ENCODE assay signal across 15 cellular contexts in the genomic region with DNA sequence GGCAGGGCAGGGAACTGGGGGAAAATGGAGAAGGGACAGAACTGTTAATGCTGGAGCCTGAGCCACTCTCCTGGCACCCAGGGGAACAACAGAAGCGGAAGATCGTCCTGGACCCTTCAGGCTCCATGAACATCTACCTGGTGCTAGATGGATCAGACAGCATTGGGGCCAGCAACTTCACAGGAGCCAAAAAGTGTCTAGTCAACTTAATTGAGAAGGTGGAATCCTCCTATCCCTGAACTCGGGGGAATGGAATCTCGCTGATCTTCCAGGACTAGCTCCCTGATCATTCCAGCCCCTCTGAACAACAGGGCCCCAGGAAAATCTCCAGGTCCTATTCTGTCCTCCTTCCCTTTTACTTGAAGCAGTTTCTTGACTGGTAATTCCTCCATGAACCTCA. TPM values are rescaled to one million over a fixed set of nuclear protein-coding genes. Genes with fewer than 3 reads are reported as not detected.
DNase-seq lines count a peak whose midpoint lies in the region; ATAC-seq and TF ChIP-seq lines count a peak whose summit lies in the region.
"Had no signal": no experiment of that assay in that cellular context is flagged by ENCODE, and none has a peak within 500 bp of the region (broad histone marks: within the 10 kb centered on the region; RNA-seq: fewer than 3 reads in every experiment).

No MANE protein-coding gene starts in this region.

- no peaks in the 10 kb centered on the region for H3K27me3 ChIP-seq in CD8-positive, alpha-beta T cell (ENCODE audit: insufficient read depth, low read length)
- H3K27me3 ChIP-seq in right lobe of liver (no peaks in the 10 kb centered on the region), tibial artery (no peaks in the 10 kb centered on the region)
- H3K27me3 ChIP-seq: BLaER1 had no signal

- ATAC-seq in CD8-positive, alpha-beta T cell = no peak
- no peak for ATAC-seq in WTC11
- no peak for ATAC-seq in right lobe of liver
- ATAC-seq in stimulated activated naive B cell treated with anti-CD40 and anti-IgM and Interleukin-4, amounts not matched to agents 10 μg/mL and 1 μg/mL and 100 μg/mL, for 72 hours (replicated peaks) = no peak
- ATAC-seq: PC-3 had no signal

- no peak overlapping the region for H3K4me3 ChIP-seq in CD8-positive, alpha-beta T cell (ENCODE audit: low read depth, low read length)
- H3K4me3 ChIP-seq in right lobe of liver (peak overlapping the region; percentile 57 to 92 (median 78)), tibial artery (no peak overlapping the region)
- H3K4me3 ChIP-seq: BLaER1 had no signal

- peaks cover 14% of the 10 kb centered on the region for H3K36me3 ChIP-seq in CD8-positive, alpha-beta T cell (ENCODE audit: insufficient read depth, low read length)
- H3K36me3 ChIP-seq in right lobe of liver (peaks cover 0 to 68% (median 28%) of the 10 kb centered on the region in 4 donors), tibial artery (peaks cover 8 to 25% (median 13%) of the 10 kb centered on the region in 3 donors)

- no peak for TF ChIP-seq CTCF in CD8-positive, alpha-beta T cell (IDR thresholded peaks at IDR 0.05)
- TF ChIP-seq CTCF in WTC11 (IDR thresholded peaks at IDR 0.05) (no peak), right lobe of liver (IDR thresholded peaks at IDR 0.05) (no peak), tibial artery (IDR thresholded peaks at IDR 0.05) (no peak)

- CTCF ChIA-PET in CD8-positive, alpha-beta T cell (lab: Charles Lee) = no interaction called here
- CTCF ChIA-PET in WTC11 (lab: Charles Lee) = no interaction called here

- no peak overlapping the region for H3K4me3 Mint-ChIP-seq in CD8-positive, alpha-beta T cell
- no peak overlapping the region for H3K4me3 Mint-ChIP-seq in WTC11
- H3K4me3 Mint-ChIP-seq in stimulated activated naive B cell treated with anti-CD40 and anti-IgM and Interleukin-4, amounts not matched to agents 10 μg/mL and 1 μg/mL and 100 μg/mL, for 72 hours = no peak overlapping the region
- H3K4me3 Mint-ChIP-seq in activated T-cell treated with anti-CD3 and anti-CD28 coated beads, Interleukin-2, amount 50 U/mL, for 24 hours = no peak overlapping the region
- H3K4me3 Mint-ChIP-seq: CD8-positive, alpha-beta memory T cell had no signal

- H3K4me1 ChIP-seq in CD8-positive, alpha-beta T cell (ENCODE audit: insufficient read depth, low read length) = no peaks in the 10 kb centered on the region
- peaks cover 0 to 37% (median 14%) of the 10 kb centered on the region in 4 donors for H3K4me1 ChIP-seq in right lobe of liver
- peaks cover 0 to 27% (median 21%) of the 10 kb centered on the region in 4 donors for H3K4me1 ChIP-seq in tibial artery
- H3K4me1 ChIP-seq: BLaER1 had no signal

- no peak overlapping the region for H3K27ac ChIP-seq in CD8-positive, alpha-beta T cell (ENCODE audit: low read depth, low read length)
- H3K27ac ChIP-seq in right lobe of liver (peak overlapping the region; percentile 89 to 96 (median 91)), tibial artery (no peak overlapping the region)
- H3K27ac ChIP-seq: BLaER1 had no signal

- no peak for DNase-seq in CD8-positive, alpha-beta T cell
- DNase-seq in WTC11 (ENCODE audit: low spot score) (no peak), right lobe of liver (no peak), tibial artery (no peak), NCI-H2107 (lab: John Stamatoyannopoulos, UW) (no peak)
- no peak for DNase-seq in stimulated activated naive B cell treated with anti-CD40 and anti-IgM and Interleukin-4, amounts not matched to agents 10 μg/mL and 1 μg/mL and 100 μg/mL, for 72 hours
- DNase-seq in activated T-cell treated with anti-CD3 and anti-CD28 coated beads, Interleukin-2, amount 50 U/mL, for 24 hours = no peak
- DNase-seq: CD8-positive, alpha-beta memory T cell; DMS79; GOT3; NCI-H1694 treated with DMSO at 0.1 percent for 48 hours; NCI-H2227 treated with DMSO at 0.1 percent for 48 hours; NCI-H524; PC-3 had no signal

- peak overlapping the region; percentile 52 for H3K27ac Mint-ChIP-seq in CD8-positive, alpha-beta T cell
- no peak overlapping the region for H3K27ac Mint-ChIP-seq in WTC11
- peak overlapping the region; percentile 3 for H3K27ac Mint-ChIP-seq in stimulated activated naive B cell treated with anti-CD40 and anti-IgM and Interleukin-4, amounts not matched to agents 10 μg/mL and 1 μg/mL and 100 μg/mL, for 72 hours
- no peak overlapping the region for H3K27ac Mint-ChIP-seq in activated T-cell treated with anti-CD3 and anti-CD28 coated beads, Interleukin-2, amount 50 U/mL, for 24 hours

- POLR2A ChIA-PET in CD8-positive, alpha-beta T cell (lab: Charles Lee) = no interaction called here
- POLR2A ChIA-PET in WTC11 (lab: Charles Lee) = interaction anchor here (1.1 kb wide), 1 partner anchor 178 kb away, joined by 4 read pairs; no protein-coding TSS in a partner anchor

- intact Hi-C loops in CD8-positive, alpha-beta T cell (cut with DNase I, micrococcal nuclease) = no loop called here
- intact Hi-C loops in right lobe of liver (cut with DNase I) (no loop called here), tibial artery (cut with DNase I; ENCODE audit: low total_unique reads) (no loop called here)

- no peaks in the 10 kb centered on the region for H3K9me3 ChIP-seq in CD8-positive, alpha-beta T cell (ENCODE audit: low read length)
- no peaks in the 10 kb centered on the region for H3K9me3 ChIP-seq in right lobe of liver
- H3K9me3 ChIP-seq in tibial artery = no peaks in the 10 kb centered on the region
- H3K9me3 ChIP-seq: BLaER1 had no signal

- TF ChIP-seq POLR2A in right lobe of liver (IDR thresholded peaks at IDR 0.05) = no peak

- H3K36me3 Mint-ChIP-seq in CD8-positive, alpha-beta T cell = peaks cover 17% of the 10 kb centered on the region
- H3K36me3 Mint-ChIP-seq in WTC11 = peaks cover 11% of the 10 kb centered on the region
- peaks cover 3 to 13% of the 10 kb centered on the region in 2 donors for H3K36me3 Mint-ChIP-seq in stimulated activated naive B cell treated with anti-CD40 and anti-IgM and Interleukin-4, amounts not matched to agents 10 μg/mL and 1 μg/mL and 100 μg/mL, for 72 hours
- peaks cover 24% of the 10 kb centered on the region for H3K36me3 Mint-ChIP-seq in activated T-cell treated with anti-CD3 and anti-CD28 coated beads, Interleukin-2, amount 50 U/mL, for 24 hours (ENCODE audit: low read depth)

- H3K9me3 Mint-ChIP-seq in CD8-positive, alpha-beta T cell = no peaks in the 10 kb centered on the region
- H3K9me3 Mint-ChIP-seq in WTC11 = no peaks in the 10 kb centered on the region
- H3K9me3 Mint-ChIP-seq in stimulated activated naive B cell treated with anti-CD40 and anti-IgM and Interleukin-4, amounts not matched to agents 10 μg/mL and 1 μg/mL and 100 μg/mL, for 72 hours = no peaks in the 10 kb centered on the region
- H3K9me3 Mint-ChIP-seq in activated T-cell treated with anti-CD3 and anti-CD28 coated beads, Interleukin-2, amount 50 U/mL, for 24 hours = no peaks in the 10 kb centered on the region
- H3K9me3 Mint-ChIP-seq: CD8-positive, alpha-beta memory T cell had no signal

- H3K4me1 Mint-ChIP-seq in CD8-positive, alpha-beta T cell (ENCODE audit: low read depth) = no peaks in the 10 kb centered on the region
- H3K4me1 Mint-ChIP-seq in WTC11 = peaks cover 4% of the 10 kb centered on the region; the same call in 1 of the 2 replicates
- H3K4me1 Mint-ChIP-seq in stimulated activated naive B cell treated with anti-CD40 and anti-IgM and Interleukin-4, amounts not matched to agents 10 μg/mL and 1 μg/mL and 100 μg/mL, for 72 hours = peaks cover 0 to 8% of the 10 kb centered on the region in 2 donors
- peaks cover 8% of the 10 kb centered on the region for H3K4me1 Mint-ChIP-seq in activated T-cell treated with anti-CD3 and anti-CD28 coated beads, Interleukin-2, amount 50 U/mL, for 24 hours (ENCODE audit: low read depth)
- H3K4me1 Mint-ChIP-seq: CD8-positive, alpha-beta memory T cell had no signal

- WGBS in right lobe of liver (ENCODE audit: insufficient coverage, low coverage, low lambda C conversion rate, missing lambda C conversion rate) = 43% methylated on average over 3 of the region's 4 CpGs

- peaks cover 9% of the 10 kb centered on the region for H3K27me3 Mint-ChIP-seq in CD8-positive, alpha-beta T cell (ENCODE audit: low read depth)
- peaks cover 50% of the 10 kb centered on the region for H3K27me3 Mint-ChIP-seq in WTC11 (ENCODE audit: low read depth)
- peaks cover 19 to 26% of the 10 kb centered on the region in 2 donors for H3K27me3 Mint-ChIP-seq in stimulated activated naive B cell treated with anti-CD40 and anti-IgM and Interleukin-4, amounts not matched to agents 10 μg/mL and 1 μg/mL and 100 μg/mL, for 72 hours
- H3K27me3 Mint-ChIP-seq in activated T-cell treated with anti-CD3 and anti-CD28 coated beads, Interleukin-2, amount 50 U/mL, for 24 hours = peaks cover 11% of the 10 kb centered on the region

TF ChIP-seq in WTC11, 78 proteins besides CTCF, POLR2A, EP300 and RAD21:
- TF ChIP-seq NFE2L1 (CRISPR knock-in tag; IDR thresholded peaks at IDR 0.05) (no peak), GABPB1 (CRISPR knock-in tag; IDR thresholded peaks at IDR 0.05) (0 out of 2 replicates have a peak, but pooled peaks have one; percentile 12)

RNA-seq across cellular contexts. Expression of a gene that starts 2.0 kb away (rescaled TPM):
- total RNA-seq in CD8-positive, alpha-beta T cell = 1 to 10 TPM; 1.3 to 2.3 TPM
- total RNA-seq in WTC11 (2021) (1.4 to 2.7 TPM (median 1.4 TPM) in 3 replicates), right lobe of liver (1,000 to 10,000 TPM; 1,939 to 4,112 (median 3,131) TPM)
- total RNA-seq: PC-3 had no signal

RNA-seq across cellular contexts. Expression of a gene that starts 10.9 kb away (rescaled TPM):
- total RNA-seq in CD8-positive, alpha-beta T cell = 10 to 100 TPM; 50.4 to 55.1 TPM
- total RNA-seq in WTC11 (2021) = 73.8 to 88.7 TPM (median 79.0 TPM) in 3 replicates
- 10 to 100 TPM in 5 of 6 experiments, 1 to 10 TPM in 1; 9.3 to 33.8 (median 18.3) TPM for total RNA-seq in right lobe of liver

RNA-seq across cellular contexts. Expression of a gene that starts 11.1 kb away (rescaled TPM):
- 100 to 1,000 TPM; 107 to 115 TPM for total RNA-seq in CD8-positive, alpha-beta T cell
- 80.0 to 84.0 TPM (median 81.8 TPM) in 3 replicates for total RNA-seq in WTC11 (2021)
- 10 to 100 TPM; 26.3 to 73.1 (median 47.1) TPM for total RNA-seq in right lobe of liver

RNA-seq across cellular contexts. Expression of a gene that starts 20.3 kb away (rescaled TPM):
- total RNA-seq in CD8-positive, alpha-beta T cell = 1 to 10 TPM; 1.1 to 1.4 TPM
- 1.3 TPM in 3 replicates for total RNA-seq in WTC11 (2021)
- total RNA-seq in right lobe of liver = 100 to 1,000 TPM; 309 to 739 (median 533) TPM
- total RNA-seq: PC-3 had no signal

RNA-seq across cellular contexts. Expression of a gene that starts 24.1 kb away (rescaled TPM):
- total RNA-seq in CD8-positive, alpha-beta T cell = 10 to 100 TPM; 20.8 to 22.2 TPM
- total RNA-seq in WTC11 (2021) = 13.8 to 16.5 TPM (median 15.7 TPM) in 3 replicates
- 10 to 100 TPM in 5 of 6 experiments, 1 to 10 TPM in 1; 9.8 to 14.6 (median 12.1) TPM for total RNA-seq in right lobe of liver

Comparison
In these comparisons a context has a peak if more than half of its experiments do, and no peak if none do; other contexts are left out.
1. H3K27ac ChIP-seq: peak in right lobe of liver (3 of 3); none in CD8-positive, alpha-beta T cell (single experiment) and tibial artery (0 of 2).
2. H3K4me3 ChIP-seq: peak in right lobe of liver (3 of 3); none in CD8-positive, alpha-beta T cell (single experiment) and tibial artery (0 of 2).
3. H3K27ac Mint-ChIP-seq: peak in CD8-positive, alpha-beta T cell (single experiment) and stimulated activated naive B cell treated with anti-CD40 and anti-IgM and Interleukin-4, amounts not matched to agents 10 μg/mL and 1 μg/mL and 100 μg/mL, for 72 hours (single experiment); none in WTC11 (single experiment) and activated T-cell treated with anti-CD3 and anti-CD28 coated beads, Interleukin-2, amount 50 U/mL, for 24 hours (single experiment).
4. RNA of a gene that starts 2.0 kb away (total RNA-seq): 1,939 to 4,112 TPM in right lobe of liver; 1.3 to 2.3 TPM in CD8-positive, alpha-beta T cell and 1.4 to 2.7 TPM in WTC11; every median in the first group is over 100 times any median in the second.